In genomic region chr3:27228805-27229204, GRCh38 we compare ENCODE assay signal across 16 cellular contexts.
A peak's percentile ranks its signal among the peaks of the same experiment; 100 is the strongest.
DNase-seq lines count a peak whose midpoint lies in the region; ATAC-seq and TF ChIP-seq lines count a peak whose summit lies in the region.
"Had no signal": no experiment of that assay in that cellular context is flagged by ENCODE, and none has a peak within 500 bp of the region (broad histone marks: within the 10 kb centered on the region; RNA-seq: fewer than 3 reads in every experiment).

No MANE protein-coding gene starts in this region.

- H3K9me3 ChIP-seq in PC-3 (ENCODE audit: low read length), result no peaks in the 10 kb centered on the region
- no peaks in the 10 kb centered on the region for H3K9me3 ChIP-seq in MG63
- peaks cover 0 to 21% (median 2%) of the 10 kb centered on the region in 3 donors for H3K9me3 ChIP-seq in gastroesophageal sphincter

- TF ChIP-seq CTCF in PC-3 (conservative IDR thresholded peaks at IDR 0.05; ENCODE audit: low read depth, low read length) (peak; percentile 50; the same call in 1 of the 2 replicates), gastroesophageal sphincter (IDR thresholded peaks at IDR 0.05) (no peak)

- WGBS in gastroesophageal sphincter (ENCODE audit: low coverage in 1 of 2), 2 donors, result 86 to 88% methylated on average over 1 to 2 of the region's 2 CpGs

- ATAC-seq in GM18858 (IDR thresholded peaks at IDR 0.05; ENCODE audit: unreplicated experiment) (peak; percentile 45), HG02870 (IDR thresholded peaks at IDR 0.05; ENCODE audit: unreplicated experiment) (peak; percentile 63), PC-3 (no peak), gastroesophageal sphincter (no peak)
- ATAC-seq: naive thymus-derived CD4-positive, alpha-beta T cell had no signal

- TF ChIP-seq EP300 in gastroesophageal sphincter (IDR thresholded peaks at IDR 0.05), result no peak

- no peaks in the 10 kb centered on the region for H3K9me2 ChIP-seq in PC-3 (replicated peaks; ENCODE audit: low read length)

- H2AFZ ChIP-seq in PC-3 (ENCODE audit: low read length), result no peak overlapping the region

- no peak overlapping the region for H3K9ac ChIP-seq in PC-3 (ENCODE audit: low read length)

- H3K79me2 ChIP-seq in PC-3 (ENCODE audit: low read length), result no peaks in the 10 kb centered on the region

- H3F3A ChIP-seq in PC-3 (ENCODE audit: low read length, unreplicated experiment), result no peaks in the 10 kb centered on the region

- H3K27ac ChIP-seq in PC-3 (ENCODE audit: low read length) (no peak overlapping the region), gastroesophageal sphincter (no peak overlapping the region)
- H3K27ac ChIP-seq: esophagus muscularis mucosa had no signal

- no peak overlapping the region for H3K4me2 ChIP-seq in PC-3 (ENCODE audit: low read length)

- H3K4me1 ChIP-seq in PC-3 (ENCODE audit: insufficient read depth, low read length) (no peaks in the 10 kb centered on the region), gastroesophageal sphincter (no peaks in the 10 kb centered on the region)

- no peak overlapping the region for H3K4me3 ChIP-seq in PC-3 (ENCODE audit: low read length)
- no peak overlapping the region for H3K4me3 ChIP-seq in MG63
- H3K4me3 ChIP-seq in gastroesophageal sphincter, result no peak overlapping the region
- H3K4me3 ChIP-seq: esophagus muscularis mucosa had no signal

- H3K36me3 ChIP-seq in PC-3 (ENCODE audit: low read depth, low read length) (no peaks in the 10 kb centered on the region), MG63 (no peaks in the 10 kb centered on the region), gastroesophageal sphincter (no peaks in the 10 kb centered on the region)
- H3K36me3 ChIP-seq: esophagus muscularis mucosa had no signal

- BruUV-seq in PC-3 (replicated peaks; lab: Mats Ljungman, UMichigan), result no TSS peak

- CTCF ChIA-PET in PC-3 (lab: Charles Lee), result interaction anchor here (0.6 kb wide), 1 partner anchor 680 kb away, joined by 4 read pairs; no protein-coding TSS in a partner anchor

- DNase-seq in PC-3 (peak; percentile 11), iPS-NIHi7 (ENCODE audit: extremely low spot score) (peak; percentile 57), putamen (ENCODE audit: low spot score) (no peak), MG63 (no peak)
- DNase-seq in activated CD8-positive, alpha-beta memory T cell treated with anti-CD3 and anti-CD28 coated beads for 24 hours, result no peak
- DNase-seq: activated CD4-positive, alpha-beta T cell treated with anti-CD3 and anti-CD28 coated beads for 48 hours; activated gamma-delta T cell; C1 segment of cervical spinal cord; GDM1; naive thymus-derived CD4-positive, alpha-beta T cell; NCI-H1436; NCI-H748 treated with DMSO at 0.1 percent for 48 hours had no signal

- POLR2A ChIA-PET in PC-3 (lab: Charles Lee; ENCODE audit: unreplicated experiment), result no interaction called here

- H3K27me3 ChIP-seq in PC-3 (ENCODE audit: low read length), result no peaks in the 10 kb centered on the region
- H3K27me3 ChIP-seq in MG63, result no peaks in the 10 kb centered on the region
- H3K27me3 ChIP-seq in gastroesophageal sphincter, result no peaks in the 10 kb centered on the region
- H3K27me3 ChIP-seq: esophagus muscularis mucosa had no signal

- TF ChIP-seq POLR2A in gastroesophageal sphincter (IDR thresholded peaks at IDR 0.05), result no peak

- intact Hi-C loops in PC-3 (cut with micrococcal nuclease), result no loop called here

- no peaks in the 10 kb centered on the region for H4K20me1 ChIP-seq in PC-3 (ENCODE audit: low read length)

Comparison
In these comparisons a context has a peak if more than half of its experiments do, and no peak if none do; other contexts are left out.
1. ATAC-seq: peak in GM18858 (single experiment) and HG02870 (single experiment); none in PC-3 (single experiment) and gastroesophageal sphincter (single experiment).
2. DNase-seq: peak in PC-3 (single experiment) and iPS-NIHi7 (single experiment); none in putamen (single experiment), activated CD8-positive, alpha-beta memory T cell treated with anti-CD3 and anti-CD28 coated beads for 24 hours (single experiment) and MG63 (single experiment).